In genomic region chr5:1666812-1667588, GRCh38 we compare ENCODE assay signal across 9 cellular contexts.
DNase-seq lines count a peak whose midpoint lies in the region; ATAC-seq and TF ChIP-seq lines count a peak whose summit lies in the region.
"Had no signal": no experiment of that assay in that cellular context is flagged by ENCODE, and none has a peak within 500 bp of the region (broad histone marks: within the 10 kb centered on the region; RNA-seq: fewer than 3 reads in every experiment).

No MANE protein-coding gene starts in this region.

- H3K9me3 ChIP-seq in MG63 (no peaks in the 10 kb centered on the region), psoas muscle (no peaks in the 10 kb centered on the region)

- intact Hi-C loops in psoas muscle (cut with DNase I), result loop anchor here in 1 of 2 donors (5.0 kb wide), 1 partner anchor 370 kb away; no protein-coding TSS in a partner anchor

- peak; percentile 69 for DNase-seq in ELF-1 (ENCODE audit: low read depth, low spot score)
- DNase-seq in MG63, result peak; percentile 63
- peak; percentile 69 for DNase-seq in activated T-cell treated with anti-CD3 and anti-CD28 coated beads, Interleukin-2, amount 50 U/mL, for 1 hour
- peak; percentile 74 for DNase-seq in germinal center (ENCODE audit: low spot score)
- DNase-seq in psoas muscle, result no peak
- DNase-seq in middle frontal gyrus (ENCODE audit: extremely low spot score, low spot score), result no peak

- no peaks in the 10 kb centered on the region for H3K4me1 ChIP-seq in psoas muscle

- ATAC-seq in psoas muscle (peak in 3 of 4 donors; percentile 46 to 67 (median 55)), HG03520 (IDR thresholded peaks at IDR 0.05; ENCODE audit: unreplicated experiment) (no peak)
- ATAC-seq in activated CD4-positive, CD25-positive, alpha-beta regulatory T cell treated with anti-CD3 and anti-CD28 coated beads, Interleukin-2, amount 50 U/mL, for 24 hours, result no peak

- H3K27ac ChIP-seq in psoas muscle, result no peak overlapping the region
- H3K27ac ChIP-seq: PC-9 had no signal

- WGBS in psoas muscle, 3 donors, result 4 to 20% (median 12%) methylated on average over 12 to 54 of the region's 62 CpGs

- H3K4me3 ChIP-seq in MG63 (peak overlapping the region; percentile 34), psoas muscle (peak overlapping the region; percentile 30)
- H3K4me3 ChIP-seq: PC-9 had no signal

- peak; percentile 17 for TF ChIP-seq CTCF in psoas muscle (IDR thresholded peaks at IDR 0.05)

- H3K36me3 ChIP-seq in MG63, result no peaks in the 10 kb centered on the region
- no peaks in the 10 kb centered on the region for H3K36me3 ChIP-seq in psoas muscle (ENCODE audit: insufficient read depth in 1 of 2, low read depth in 1 of 2)

- H3K27me3 ChIP-seq in MG63, result peaks cover 28% of the 10 kb centered on the region
- H3K27me3 ChIP-seq in psoas muscle (ENCODE audit: insufficient read depth in 3 of 3, low read length in 2 of 3), result peaks cover 0 to 63% (median 24%) of the 10 kb centered on the region in 3 donors

Comparison
In these comparisons a context has a peak if more than half of its experiments do, and no peak if none do; other contexts are left out.
1. DNase-seq: peak in ELF-1 (single experiment), MG63 (single experiment), activated T-cell treated with anti-CD3 and anti-CD28 coated beads, Interleukin-2, amount 50 U/mL, for 1 hour (single experiment) and germinal center (single experiment); none in psoas muscle (0 of 2) and middle frontal gyrus (single experiment).
2. ATAC-seq: peak in psoas muscle (3 of 4); none in HG03520 (single experiment) and activated CD4-positive, CD25-positive, alpha-beta regulatory T cell treated with anti-CD3 and anti-CD28 coated beads, Interleukin-2, amount 50 U/mL, for 24 hours (0 of 2).